Comparison of ENCODE assay signal across 1 cellular context in the genomic region with DNA sequence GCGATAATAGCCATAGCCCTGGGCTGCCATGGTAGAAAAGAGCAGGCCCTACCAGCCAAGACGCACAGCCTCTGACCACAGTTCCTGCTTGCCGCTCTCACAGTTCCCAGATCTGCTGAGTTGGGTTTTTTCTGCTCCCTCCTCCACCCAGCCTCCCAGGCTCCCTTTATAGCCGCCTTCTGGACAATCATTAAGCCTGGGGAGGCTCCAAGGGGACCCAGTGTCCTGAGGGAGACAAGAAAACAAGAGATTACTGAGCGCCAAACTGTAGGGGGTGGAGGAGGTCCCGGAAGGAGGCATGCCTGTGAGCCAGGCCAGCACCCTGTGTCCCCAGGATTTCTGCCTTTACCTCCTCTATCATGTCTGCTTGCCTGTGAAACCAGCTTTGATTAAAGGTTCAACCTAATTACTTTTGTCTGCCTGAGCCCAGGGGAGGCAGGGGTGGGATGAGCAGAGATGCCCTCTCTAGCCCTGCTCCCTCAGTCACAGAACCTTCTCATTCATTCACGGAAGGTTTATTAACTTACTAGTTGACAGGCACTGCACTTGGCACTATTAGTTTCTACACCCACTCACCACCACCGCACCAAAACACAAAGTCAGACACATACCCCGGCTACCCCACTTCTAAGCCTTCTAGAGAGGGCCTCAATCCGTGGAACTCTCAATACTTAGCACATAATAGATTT.
A peak's percentile ranks its signal among the peaks of the same experiment; 100 is the strongest.
TF ChIP-seq lines count a peak whose summit lies in the region.

No MANE protein-coding gene starts in this region.

TF ChIP-seq in GM12878, 131 proteins besides CTCF, POLR2A, EP300 and RAD21:
- TF ChIP-seq NBN (IDR thresholded peaks at IDR 0.05) (peak; percentile 53; the same call in 1 of the 2 replicates), EGR1 (IDR thresholded peaks at IDR 0.05; ENCODE audit: borderline replicate concordance in 1 of 2, low read depth in 2 of 2, low read length in 2 of 2) (peak in 1 of 2 experiments; percentile 65; a peak in 1 of 3 replicates), NR2C1 (IDR thresholded peaks at IDR 0.05) (no peak), SMAD5 (IDR thresholded peaks at IDR 0.05; ENCODE audit: low read depth) (no peak), CBX5 (IDR thresholded peaks at IDR 0.05; ENCODE audit: low read depth) (no peak), ATF7 (IDR thresholded peaks at IDR 0.05; ENCODE audit: low read depth) (0 out of 2 replicates have a peak, but pooled peaks have one; percentile 35), ZNF217 (IDR thresholded peaks at IDR 0.05) (no peak), CHD2 (IDR thresholded peaks at IDR 0.05; ENCODE audit: borderline replicate concordance, low read depth, low read length) (no peak), NRF1 (conservative IDR thresholded peaks at IDR 0.05; ENCODE audit: low read depth, low read length) (no peak), BACH1 (IDR thresholded peaks at IDR 0.05; ENCODE audit: borderline replicate concordance) (no peak), RB1 (IDR thresholded peaks at IDR 0.05; ENCODE audit: borderline replicate concordance) (no peak), HDAC2 (IDR thresholded peaks at IDR 0.05) (no peak), SMARCA5 (IDR thresholded peaks at IDR 0.05) (peak; percentile 30; the same call in 1 of the 2 replicates), ESRRA (IDR thresholded peaks at IDR 0.05; ENCODE audit: low read length) (no peak)
- TF ChIP-seq, protein P1, sequence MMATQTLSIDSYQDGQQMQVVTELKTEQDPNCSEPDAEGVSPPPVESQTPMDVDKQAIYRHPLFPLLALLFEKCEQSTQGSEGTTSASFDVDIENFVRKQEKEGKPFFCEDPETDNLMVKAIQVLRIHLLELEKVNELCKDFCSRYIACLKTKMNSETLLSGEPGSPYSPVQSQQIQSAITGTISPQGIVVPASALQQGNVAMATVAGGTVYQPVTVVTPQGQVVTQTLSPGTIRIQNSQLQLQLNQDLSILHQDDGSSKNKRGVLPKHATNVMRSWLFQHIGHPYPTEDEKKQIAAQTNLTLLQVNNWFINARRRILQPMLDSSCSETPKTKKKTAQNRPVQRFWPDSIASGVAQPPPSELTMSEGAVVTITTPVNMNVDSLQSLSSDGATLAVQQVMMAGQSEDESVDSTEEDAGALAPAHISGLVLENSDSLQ (IDR thresholded peaks at IDR 0.05) = peak; percentile 76
- TF ChIP-seq, protein P2, sequence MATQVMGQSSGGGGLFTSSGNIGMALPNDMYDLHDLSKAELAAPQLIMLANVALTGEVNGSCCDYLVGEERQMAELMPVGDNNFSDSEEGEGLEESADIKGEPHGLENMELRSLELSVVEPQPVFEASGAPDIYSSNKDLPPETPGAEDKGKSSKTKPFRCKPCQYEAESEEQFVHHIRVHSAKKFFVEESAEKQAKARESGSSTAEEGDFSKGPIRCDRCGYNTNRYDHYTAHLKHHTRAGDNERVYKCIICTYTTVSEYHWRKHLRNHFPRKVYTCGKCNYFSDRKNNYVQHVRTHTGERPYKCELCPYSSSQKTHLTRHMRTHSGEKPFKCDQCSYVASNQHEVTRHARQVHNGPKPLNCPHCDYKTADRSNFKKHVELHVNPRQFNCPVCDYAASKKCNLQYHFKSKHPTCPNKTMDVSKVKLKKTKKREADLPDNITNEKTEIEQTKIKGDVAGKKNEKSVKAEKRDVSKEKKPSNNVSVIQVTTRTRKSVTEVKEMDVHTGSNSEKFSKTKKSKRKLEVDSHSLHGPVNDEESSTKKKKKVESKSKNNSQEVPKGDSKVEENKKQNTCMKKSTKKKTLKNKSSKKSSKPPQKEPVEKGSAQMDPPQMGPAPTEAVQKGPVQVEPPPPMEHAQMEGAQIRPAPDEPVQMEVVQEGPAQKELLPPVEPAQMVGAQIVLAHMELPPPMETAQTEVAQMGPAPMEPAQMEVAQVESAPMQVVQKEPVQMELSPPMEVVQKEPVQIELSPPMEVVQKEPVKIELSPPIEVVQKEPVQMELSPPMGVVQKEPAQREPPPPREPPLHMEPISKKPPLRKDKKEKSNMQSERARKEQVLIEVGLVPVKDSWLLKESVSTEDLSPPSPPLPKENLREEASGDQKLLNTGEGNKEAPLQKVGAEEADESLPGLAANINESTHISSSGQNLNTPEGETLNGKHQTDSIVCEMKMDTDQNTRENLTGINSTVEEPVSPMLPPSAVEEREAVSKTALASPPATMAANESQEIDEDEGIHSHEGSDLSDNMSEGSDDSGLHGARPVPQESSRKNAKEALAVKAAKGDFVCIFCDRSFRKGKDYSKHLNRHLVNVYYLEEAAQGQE (IDR thresholded peaks at IDR 0.05; ENCODE audit: low read depth, low read length) = no peak
